23 cellular contexts compared by ENCODE assay signal in the genomic region with DNA sequence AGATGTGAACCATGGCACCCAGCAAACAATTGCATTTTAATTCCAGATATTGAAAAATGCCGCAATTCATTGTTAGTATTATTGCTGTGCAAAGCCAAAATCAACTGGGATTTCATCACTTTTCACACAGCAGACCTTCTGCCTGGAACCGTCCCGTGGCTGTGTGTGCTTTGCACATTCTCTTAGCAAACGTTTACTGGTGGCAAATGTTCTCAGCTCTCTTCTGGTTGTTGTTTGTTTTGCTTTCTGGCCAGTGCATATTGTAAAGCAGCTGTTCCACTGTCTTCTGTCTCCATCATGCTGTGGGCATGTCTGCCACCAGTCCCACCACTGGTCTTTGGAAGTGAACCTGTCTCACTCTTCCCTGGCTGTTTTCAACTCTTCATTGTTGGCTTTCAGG. TPM values are rescaled to one million over a fixed set of nuclear protein-coding genes. Genes with fewer than 3 reads are reported as not detected.
A peak's percentile ranks its signal among the peaks of the same experiment; 100 is the strongest.
DNase-seq lines count a peak whose midpoint lies in the region; ATAC-seq, FAIRE-seq and TF ChIP-seq lines count a peak whose summit lies in the region.
"Had no signal": no experiment of that assay in that cellular context is flagged by ENCODE, and none has a peak within 500 bp of the region (broad histone marks: within the 10 kb centered on the region; RNA-seq: fewer than 3 reads in every experiment).

No MANE protein-coding gene starts in this region.

- 24% methylated on average over 4 of the region's 4 CpGs for WGBS in HepG2 (ENCODE audit: low lambda C conversion rate)

- H3K27ac ChIP-seq in HepG2 (ENCODE audit: extremely low read length, insufficient read depth, low read length): no peak overlapping the region
- H3K27ac ChIP-seq: cardiac muscle cell, left ventricle myocardium inferior, PC-9, SK-N-MC had no signal

- peak; percentile 26 for FAIRE-seq in HepG2 (lab: Jason Lieb, UNC)
- FAIRE-seq: GM19239 had no signal

- no peaks in the 10 kb centered on the region for H3K4me1 Mint-ChIP-seq in activated T-cell treated with anti-CD3 and anti-CD28 coated beads, Interleukin-2, amount 50 U/mL, for 24 hours (ENCODE audit: low read depth)
- H3K4me1 Mint-ChIP-seq in stimulated activated memory B cell treated with anti-CD40 and anti-IgM and Interleukin-4, amounts not matched to agents 10 μg/mL and 1 μg/mL and 100 μg/mL, for 72 hours: peaks cover 11% of the 10 kb centered on the region

- H3K36me3 ChIP-seq in HepG2 (replicated peaks in 1 of 2; ENCODE audit: control insufficient read depth in 1 of 2, insufficient read depth in 2 of 2, low read length in 2 of 2): no peaks in the 10 kb centered on the region; a peak in 1 of 5 replicates
- H3K36me3 ChIP-seq: cardiac muscle cell, left ventricle myocardium inferior had no signal

- ATAC-seq in HepG2: no peak; the same call in 2 of the 3 replicates
- no peak for ATAC-seq in stimulated activated memory B cell treated with anti-CD40 and anti-IgM and Interleukin-4, amounts not matched to agents 10 μg/mL and 1 μg/mL and 100 μg/mL, for 72 hours
- no peak for ATAC-seq in GM19328 (IDR thresholded peaks at IDR 0.05; ENCODE audit: unreplicated experiment)
- ATAC-seq in HG03280 (IDR thresholded peaks at IDR 0.05; ENCODE audit: unreplicated experiment): no peak
- ATAC-seq: activated T-cell treated with anti-CD3 and anti-CD28 coated beads, Interleukin-2, amount 50 U/mL, for 4 hours had no signal

- H3K9me3 Mint-ChIP-seq in activated T-cell treated with anti-CD3 and anti-CD28 coated beads, Interleukin-2, amount 50 U/mL, for 24 hours: peaks cover 21% of the 10 kb centered on the region
- H3K9me3 Mint-ChIP-seq in stimulated activated memory B cell treated with anti-CD40 and anti-IgM and Interleukin-4, amounts not matched to agents 10 μg/mL and 1 μg/mL and 100 μg/mL, for 72 hours: peaks cover 15% of the 10 kb centered on the region

- DNase-seq in activated T-cell treated with anti-CD3 and anti-CD28 coated beads, Interleukin-2, amount 50 U/mL, for 24 hours: no peak
- DNase-seq in activated T-cell treated with anti-CD3 and anti-CD28 coated beads for 4 hours (no peak), cardiac fibroblast (ENCODE audit: low read depth in 2 of 2) (peak; percentile 8 to 18), HepG2 (ENCODE audit: low spot score) (peak; percentile 43), T-helper 9 cell (no peak)
- DNase-seq: 8988T; activated T-cell treated with anti-CD3 and anti-CD28 coated beads, Interleukin-2, amount 50 U/mL, for 4 hours; C1 segment of cervical spinal cord; foreskin melanocyte; HCEC 1CT; left ventricle myocardium inferior; NCI-H1417 treated with DMSO at 0.1 percent for 48 hours; NCI-H2171 treated with DMSO at 0.1 percent for 48 hours; NCI-H748 treated with DMSO at 0.1 percent for 48 hours; PC-9; stimulated activated naive CD4-positive, alpha-beta T cell had no signal

- peaks cover 34% of the 10 kb centered on the region for H3K4me1 ChIP-seq in HepG2 (ENCODE audit: insufficient read depth, low read length)

- H3K36me3 Mint-ChIP-seq in activated T-cell treated with anti-CD3 and anti-CD28 coated beads, Interleukin-2, amount 50 U/mL, for 24 hours (ENCODE audit: low read depth): no peaks in the 10 kb centered on the region
- H3K36me3 Mint-ChIP-seq in stimulated activated memory B cell treated with anti-CD40 and anti-IgM and Interleukin-4, amounts not matched to agents 10 μg/mL and 1 μg/mL and 100 μg/mL, for 72 hours: no peaks in the 10 kb centered on the region
- H3K36me3 Mint-ChIP-seq: type B pancreatic cell had no signal

- no peak for TF ChIP-seq POLR2A in HepG2 (IDR thresholded peaks at IDR 0.05; ENCODE audit: insufficient read depth in 1 of 2, low read depth in 2 of 2, low read length in 2 of 2)

- CTCF ChIA-PET in HepG2 (lab: Yijun Ruan, JAX; ENCODE audit: low intra/inter-chr PET ratio, low total read pairs): no interaction called here

- H3K27me3 Mint-ChIP-seq in activated T-cell treated with anti-CD3 and anti-CD28 coated beads, Interleukin-2, amount 50 U/mL, for 24 hours: no peaks in the 10 kb centered on the region
- no peaks in the 10 kb centered on the region for H3K27me3 Mint-ChIP-seq in stimulated activated memory B cell treated with anti-CD40 and anti-IgM and Interleukin-4, amounts not matched to agents 10 μg/mL and 1 μg/mL and 100 μg/mL, for 72 hours
- H3K27me3 Mint-ChIP-seq: type B pancreatic cell had no signal

- no peaks in the 10 kb centered on the region; the same call in 1 of the 2 replicates for H4K20me1 ChIP-seq in HepG2 (ENCODE audit: insufficient read depth, low read length)

- TF ChIP-seq RAD21 in HepG2 (CRISPR knock-in tag; IDR thresholded peaks at IDR 0.05): no peak

- BruUV-seq in HepG2 (replicated peaks; lab: Mats Ljungman, UMichigan): no TSS peak

- no peaks in the 10 kb centered on the region for H3K27me3 ChIP-seq in HepG2 (ENCODE audit: control insufficient read depth in 1 of 2, insufficient read depth in 2 of 2, low read length in 2 of 2)
- H3K27me3 ChIP-seq: cardiac muscle cell had no signal

- intact Hi-C loops in HepG2 (cut with micrococcal nuclease; ENCODE audit: unreplicated experiment): no loop called here

- H2AFZ ChIP-seq in HepG2 (ENCODE audit: low read length): no peak overlapping the region
- H2AFZ ChIP-seq: PC-9 had no signal

- no peak overlapping the region for H3K4me2 ChIP-seq in HepG2 (ENCODE audit: low read depth, low read length)
- H3K4me2 ChIP-seq: PC-9 had no signal

- TF ChIP-seq CTCF in cardiac fibroblast (IDR thresholded peaks at IDR 0.05; ENCODE audit: low read depth, low read length) (no peak), HepG2 (CRISPR knock-in tag; IDR thresholded peaks at IDR 0.05) (no peak)

- H3K79me2 ChIP-seq in HepG2 (ENCODE audit: insufficient read depth, low read length): no peaks in the 10 kb centered on the region

- in situ Hi-C loops in HepG2 (cut with HindIII; ENCODE audit: extremely low pct_ligation_motif_present, low pct_unique_long_range_greater_than_20kb): no loop called here

- no peak overlapping the region for H3K9ac ChIP-seq in HepG2 (ENCODE audit: insufficient read depth, low read depth, low read length)

- peak overlapping the region; percentile 68 for H3K27ac Mint-ChIP-seq in activated T-cell treated with anti-CD3 and anti-CD28 coated beads, Interleukin-2, amount 50 U/mL, for 24 hours
- H3K27ac Mint-ChIP-seq in stimulated activated memory B cell treated with anti-CD40 and anti-IgM and Interleukin-4, amounts not matched to agents 10 μg/mL and 1 μg/mL and 100 μg/mL, for 72 hours: peak overlapping the region; percentile 55
- H3K27ac Mint-ChIP-seq: type B pancreatic cell had no signal

- TF ChIP-seq EP300 in HepG2 (IDR thresholded peaks at IDR 0.05; ENCODE audit: low read depth in 2 of 2, low read length in 2 of 2) (no peak), HepG2 (CRISPR knock-in tag; IDR thresholded peaks at IDR 0.05; ENCODE audit: borderline replicate concordance) (no peak)

- POLR2A ChIA-PET in HepG2 (lab: Yijun Ruan, JAX): interaction anchor here (1.5 to 3.4 kb wide), 2 partner anchors 12 to 26 kb away, joined by 5 to 14 read pairs; no protein-coding TSS in a partner anchor

- no peaks in the 10 kb centered on the region for H3K9me3 ChIP-seq in HepG2 (ENCODE audit: low read length)
- H3K9me3 ChIP-seq: left ventricle myocardium inferior had no signal

- H3K4me3 ChIP-seq in cardiac fibroblast (replicated peaks in 1 of 2; ENCODE audit: low read depth in 2 of 2, low read length in 2 of 2) (no peak overlapping the region), HepG2 (replicated peaks in 1 of 3; ENCODE audit: insufficient read depth in 1 of 3, low read depth in 2 of 3, low read length in 3 of 3) (no peak overlapping the region)
- H3K4me3 ChIP-seq: cardiac muscle cell, left ventricle myocardium inferior, PC-9, SK-N-MC had no signal

- H3K4me3 Mint-ChIP-seq in activated T-cell treated with anti-CD3 and anti-CD28 coated beads, Interleukin-2, amount 50 U/mL, for 24 hours: no peak overlapping the region
- no peak overlapping the region for H3K4me3 Mint-ChIP-seq in stimulated activated memory B cell treated with anti-CD40 and anti-IgM and Interleukin-4, amounts not matched to agents 10 μg/mL and 1 μg/mL and 100 μg/mL, for 72 hours
- H3K4me3 Mint-ChIP-seq: activated T-cell treated with anti-CD3 and anti-CD28 coated beads, Interleukin-2, amount 50 U/mL, for 4 hours; type B pancreatic cell had no signal

RNA-seq across cellular contexts. Expression of gene TTLL10, which starts 19.8 kb away (rescaled TPM):
- total RNA-seq in HepG2 (2016; rRNA removed; fragmentation: Illumina TruSeq; extraction: Trizol): not detected in 2 replicates
- total RNA-seq in HepG2 (2016; cell fraction: cytosol; rRNA removed; fragmentation: Illumina TruSeq; extraction: Trizol; ENCODE audit: low read depth): not detected in 2 replicates
- not detected in 2 replicates for total RNA-seq in HepG2 (2016; cell fraction: insoluble cytoplasmic fraction; rRNA removed; fragmentation: Illumina TruSeq; extraction: Trizol)
- total RNA-seq in HepG2 (2016; cell fraction: membrane; rRNA removed; fragmentation: Illumina TruSeq; extraction: Trizol): not detected in 2 replicates
- not detected in 2 replicates for total RNA-seq in HepG2 (2016; cell fraction: nucleus; rRNA removed; fragmentation: Illumina TruSeq; extraction: Trizol)
- polyA plus RNA-seq in HepG2 (2011; rRNA removed): not detected in 2 replicates
- polyA plus RNA-seq in HepG2 (2011; cell fraction: cytosol; rRNA removed): 0.06 and 0.08 TPM in 2 replicates
- 0.24 and 0.48 TPM in 2 replicates for polyA plus RNA-seq in HepG2 (2011; cell fraction: nucleus; rRNA removed)
- 0.07 TPM in 1 of 2 replicates, not detected in the other for polyA plus RNA-seq in HepG2 (2012)
- polyA plus RNA-seq in HepG2 (2016; cell fraction: cytosol; fragmentation: Illumina TruSeq; extraction: Trizol; ENCODE audit: low read depth): not detected in 2 replicates
- not detected in 2 replicates for polyA plus RNA-seq in HepG2 (2016; cell fraction: insoluble cytoplasmic fraction; fragmentation: Illumina TruSeq; extraction: Trizol; ENCODE audit: low read depth)
- polyA plus RNA-seq in HepG2 (2016; cell fraction: membrane; fragmentation: Illumina TruSeq; extraction: Trizol; ENCODE audit: low read depth): not detected in 2 replicates
- polyA plus RNA-seq in HepG2 (2016; cell fraction: nucleus; fragmentation: Illumina TruSeq; extraction: Trizol; ENCODE audit: insufficient read depth, low read depth): not detected in 2 replicates
- 0.18 TPM in 1 of 2 replicates, not detected in the other for polyA minus RNA-seq in HepG2 (2011; rRNA and poly(A)+ RNA removed; ENCODE audit: low replicate concordance)
- polyA minus RNA-seq in HepG2 (2011; cell fraction: cytosol; rRNA and poly(A)+ RNA removed): not detected in 2 replicates
- polyA minus RNA-seq in HepG2 (2011; cell fraction: nucleus; rRNA and poly(A)+ RNA removed): not detected in 2 replicates
- total RNA-seq: activated T-cell treated with anti-CD3 and anti-CD28 coated beads, Interleukin-2, amount 50 U/mL, for 4 hours; cardiac muscle cell; left ventricle myocardium inferior had no signal

RNA-seq across cellular contexts. Expression of gene C1orf159, which starts 38.0 kb away (rescaled TPM):
- 3.8 and 6.7 TPM in 2 replicates for total RNA-seq in HepG2 (2016; rRNA removed; fragmentation: Illumina TruSeq; extraction: Trizol)
- 6.3 and 6.8 TPM in 2 replicates for total RNA-seq in HepG2 (2016; cell fraction: cytosol; rRNA removed; fragmentation: Illumina TruSeq; extraction: Trizol; ENCODE audit: low read depth)
- total RNA-seq in HepG2 (2016; cell fraction: insoluble cytoplasmic fraction; rRNA removed; fragmentation: Illumina TruSeq; extraction: Trizol): 3.6 and 6.6 TPM in 2 replicates
- total RNA-seq in HepG2 (2016; cell fraction: membrane; rRNA removed; fragmentation: Illumina TruSeq; extraction: Trizol): 7.4 and 7.9 TPM in 2 replicates
- 6.3 and 7.7 TPM in 2 replicates for total RNA-seq in HepG2 (2016; cell fraction: nucleus; rRNA removed; fragmentation: Illumina TruSeq; extraction: Trizol)
- 3.8 and 4.2 TPM in 2 replicates for polyA plus RNA-seq in HepG2 (2011; rRNA removed)
- polyA plus RNA-seq in HepG2 (2011; cell fraction: cytosol; rRNA removed): 1.7 and 4.2 TPM in 2 replicates
- polyA plus RNA-seq in HepG2 (2011; cell fraction: nucleus; rRNA removed): 22.9 and 35.9 TPM in 2 replicates
- polyA plus RNA-seq in HepG2 (2012): 2.8 and 3.2 TPM in 2 replicates
- polyA plus RNA-seq in HepG2 (2016; cell fraction: cytosol; fragmentation: Illumina TruSeq; extraction: Trizol; ENCODE audit: low read depth): 4.7 and 6.0 TPM in 2 replicates
- polyA plus RNA-seq in HepG2 (2016; cell fraction: insoluble cytoplasmic fraction; fragmentation: Illumina TruSeq; extraction: Trizol; ENCODE audit: low read depth): 3.5 and 4.0 TPM in 2 replicates
- polyA plus RNA-seq in HepG2 (2016; cell fraction: membrane; fragmentation: Illumina TruSeq; extraction: Trizol; ENCODE audit: low read depth): 7.0 and 8.1 TPM in 2 replicates
- 19.9 and 20.1 TPM in 2 replicates for polyA plus RNA-seq in HepG2 (2016; cell fraction: nucleus; fragmentation: Illumina TruSeq; extraction: Trizol; ENCODE audit: insufficient read depth, low read depth)
- polyA minus RNA-seq in HepG2 (2011; rRNA and poly(A)+ RNA removed; ENCODE audit: low replicate concordance): 2.9 and 5.6 TPM in 2 replicates
- 2.1 and 2.2 TPM in 2 replicates for polyA minus RNA-seq in HepG2 (2011; cell fraction: cytosol; rRNA and poly(A)+ RNA removed)
- 3.7 and 4.5 TPM in 2 replicates for polyA minus RNA-seq in HepG2 (2011; cell fraction: nucleus; rRNA and poly(A)+ RNA removed)

RNA-seq across cellular contexts. Expression of gene TNFRSF18, which starts 52.5 kb away (rescaled TPM):
- total RNA-seq in HepG2 (2016; rRNA removed; fragmentation: Illumina TruSeq; extraction: Trizol): not detected in 2 replicates
- not detected in 2 replicates for total RNA-seq in HepG2 (2016; cell fraction: cytosol; rRNA removed; fragmentation: Illumina TruSeq; extraction: Trizol; ENCODE audit: low read depth)
- total RNA-seq in HepG2 (2016; cell fraction: insoluble cytoplasmic fraction; rRNA removed; fragmentation: Illumina TruSeq; extraction: Trizol): not detected in 2 replicates
- total RNA-seq in HepG2 (2016; cell fraction: membrane; rRNA removed; fragmentation: Illumina TruSeq; extraction: Trizol): not detected in 2 replicates
- not detected in 2 replicates for total RNA-seq in HepG2 (2016; cell fraction: nucleus; rRNA removed; fragmentation: Illumina TruSeq; extraction: Trizol)
- not detected in 2 replicates for polyA plus RNA-seq in HepG2 (2011; rRNA removed)
- polyA plus RNA-seq in HepG2 (2011; cell fraction: cytosol; rRNA removed): not detected in 2 replicates
- polyA plus RNA-seq in HepG2 (2011; cell fraction: nucleus; rRNA removed): 0.19 TPM in 1 of 2 replicates, not detected in the other
- polyA plus RNA-seq in HepG2 (2012): not detected in 2 replicates
- not detected in 2 replicates for polyA plus RNA-seq in HepG2 (2016; cell fraction: cytosol; fragmentation: Illumina TruSeq; extraction: Trizol; ENCODE audit: low read depth)
- not detected in 2 replicates for polyA plus RNA-seq in HepG2 (2016; cell fraction: insoluble cytoplasmic fraction; fragmentation: Illumina TruSeq; extraction: Trizol; ENCODE audit: low read depth)
- polyA plus RNA-seq in HepG2 (2016; cell fraction: membrane; fragmentation: Illumina TruSeq; extraction: Trizol; ENCODE audit: low read depth): not detected in 2 replicates
- polyA plus RNA-seq in HepG2 (2016; cell fraction: nucleus; fragmentation: Illumina TruSeq; extraction: Trizol; ENCODE audit: insufficient read depth, low read depth): not detected in 2 replicates
- not detected in 2 replicates for polyA minus RNA-seq in HepG2 (2011; rRNA and poly(A)+ RNA removed; ENCODE audit: low replicate concordance)
- polyA minus RNA-seq in HepG2 (2011; cell fraction: cytosol; rRNA and poly(A)+ RNA removed): not detected in 2 replicates
- polyA minus RNA-seq in HepG2 (2011; cell fraction: nucleus; rRNA and poly(A)+ RNA removed): not detected in 2 replicates
- total RNA-seq: cardiac muscle cell, left ventricle myocardium inferior had no signal

Comparison
In these comparisons a context has a peak if more than half of its experiments do, and no peak if none do; other contexts are left out.
1. DNase-seq: peak in cardiac fibroblast (2 of 2) and HepG2 (single experiment); none in activated T-cell treated with anti-CD3 and anti-CD28 coated beads, Interleukin-2, amount 50 U/mL, for 24 hours (single experiment), activated T-cell treated with anti-CD3 and anti-CD28 coated beads for 4 hours (single experiment) and T-helper 9 cell (single experiment).